Comparison of ENCODE assay signal across 8 cellular contexts in genomic region chr16:30186782-30187555, GRCh38. TPM values are rescaled to one million over a fixed set of nuclear protein-coding genes. Genes with fewer than 3 reads are reported as not detected.
DNase-seq lines count a peak whose midpoint lies in the region; ATAC-seq and TF ChIP-seq lines count a peak whose summit lies in the region.

No MANE protein-coding gene starts in this region.

- H3K4me3 ChIP-seq in left ventricle myocardium inferior, result peak overlapping the region; percentile 75
- peak overlapping the region in 6 of 8 donors; percentile 78 to 98 (median 86) for H3K4me3 ChIP-seq in spleen

- H3K9me3 ChIP-seq in left ventricle myocardium inferior (replicated peaks) (no peaks in the 10 kb centered on the region), spleen (no peaks in the 10 kb centered on the region)

- H3K27me3 ChIP-seq in left ventricle myocardium inferior (ENCODE audit: low read depth) (no peaks in the 10 kb centered on the region), spleen (replicated peaks in 1 of 7) (no peaks in the 10 kb centered on the region)

- no peak for ATAC-seq in HG03520 (IDR thresholded peaks at IDR 0.05; ENCODE audit: unreplicated experiment)
- no peak for ATAC-seq in HG03108 (IDR thresholded peaks at IDR 0.05; ENCODE audit: unreplicated experiment)

- H3K36me3 ChIP-seq in left ventricle myocardium inferior (no peaks in the 10 kb centered on the region), spleen (peaks cover 0 to 42% (median 27%) of the 10 kb centered on the region in 6 donors)

- DNase-seq in T follicular helper cell (ENCODE audit: low read depth), result peak; percentile 87
- DNase-seq in activated naive CD8-positive, alpha-beta T cell treated with anti-CD3 and anti-CD28 coated beads, Interleukin-2, amount 50 U/mL, for 16 hours (ENCODE audit: low read depth, low spot score), result peak; percentile 67
- peak; percentile 75 for DNase-seq in left ventricle myocardium inferior
- DNase-seq in spleen, result peak; percentile 97
- no peak for DNase-seq in NCI-H146 treated with DMSO at 0.1 percent for 48 hours (lab: John Stamatoyannopoulos, UW; ENCODE audit: unreplicated experiment)

- H3K27ac ChIP-seq in left ventricle myocardium inferior (replicated peaks) (no peak overlapping the region), spleen (peak overlapping the region; percentile 44 to 100 (median 96))

- TF ChIP-seq POLR2A in GM15510 (IDR thresholded peaks at IDR 0.05; ENCODE audit: borderline replicate concordance, extremely low read depth, insufficient read length) (peak; percentile 30), spleen (IDR thresholded peaks at IDR 0.05) (no peak)

- TF ChIP-seq CTCF in left ventricle myocardium inferior (IDR thresholded peaks at IDR 0.05; ENCODE audit: borderline replicate concordance) (peak; percentile 78), spleen (IDR thresholded peaks at IDR 0.05 in 8 of 11, conservative IDR thresholded peaks at IDR 0.05 in 3 of 11) (peak; percentile 54 to 90 (median 84))

- H3K4me1 ChIP-seq in left ventricle myocardium inferior, result peaks cover 26% of the 10 kb centered on the region
- peaks cover 26 to 60% (median 47%) of the 10 kb centered on the region in 6 donors for H3K4me1 ChIP-seq in spleen

- 29 to 62% (median 35%) methylated on average over 22 to 36 of the region's 36 CpGs for WGBS in spleen, 5 donors

- intact Hi-C loops in left ventricle myocardium inferior (cut with micrococcal nuclease), result no loop called here
- intact Hi-C loops in spleen (cut with DNase I; ENCODE audit: low total_unique reads), result no loop called here

RNA-seq across cellular contexts. Expression of gene CORO1A, which starts 3.6 kb away (rescaled TPM):
- total RNA-seq in left ventricle myocardium inferior, result 7.7 TPM
- 100 to 1,000 TPM; 346 to 602 (median 413) TPM for total RNA-seq in spleen
- 100 to 1,000 TPM; 667 to 757 (median 675) TPM for polyA plus RNA-seq in spleen

RNA-seq across cellular contexts. Expression of gene BOLA2B, which starts 6.5 kb away (rescaled TPM):
- total RNA-seq in left ventricle myocardium inferior (54.6 TPM), spleen (100 to 1,000 TPM in 4 of 7 donors, 10 to 100 TPM in 3; 51.0 to 391 (median 105) TPM)
- polyA plus RNA-seq in spleen, result 100 to 1,000 TPM; 262 to 413 (median 307) TPM

RNA-seq across cellular contexts. Expression of gene SLX1A, which starts 6.7 kb away (rescaled TPM):
- total RNA-seq in left ventricle myocardium inferior, result 7.5 TPM
- total RNA-seq in spleen, result 10 to 100 TPM; 49.0 to 91.4 (median 67.6) TPM
- 10 to 100 TPM; 73.6 to 77.2 (median 75.1) TPM for polyA plus RNA-seq in spleen

RNA-seq across cellular contexts. Expression of gene SULT1A3, which starts 12.1 kb away (rescaled TPM):
- total RNA-seq in left ventricle myocardium inferior (9.9 TPM), spleen (10 to 100 TPM; 15.1 to 33.8 (median 20.4) TPM)
- 100 to 1,000 TPM in 1 of 3 donors, 10 to 100 TPM in 2; 45.7 to 120 (median 74.1) TPM for polyA plus RNA-seq in spleen

Comparison
In these comparisons a context has a peak if more than half of its experiments do, and no peak if none do; other contexts are left out.
1. RNA of gene CORO1A, which starts 3.6 kb away (total RNA-seq): 346 to 602 TPM in spleen; 7.7 TPM in left ventricle myocardium inferior (single experiment); every median in the first group is over 10 times any median in the second.